8 cellular contexts compared by ENCODE assay signal in genomic region chr16:81447383-81448101, GRCh38. TPM values are rescaled to one million over a fixed set of nuclear protein-coding genes. Genes with fewer than 3 reads are reported as not detected.
DNase-seq lines count a peak whose midpoint lies in the region; ATAC-seq and TF ChIP-seq lines count a peak whose summit lies in the region.

No MANE protein-coding gene starts in this region.

- H3K27ac Mint-ChIP-seq in Calu3 (ENCODE audit: unreplicated experiment) = peak overlapping the region; percentile 99
- H3K27ac Mint-ChIP-seq in natural killer cell = peak overlapping the region; percentile 91

- peak overlapping the region in 47 of 59 donors; percentile 4 to 94 (median 80) for H3K27ac ChIP-seq in dorsolateral prefrontal cortex

- H3K4me1 Mint-ChIP-seq in Calu3 (ENCODE audit: low read depth, unreplicated experiment) = peaks cover 70% of the 10 kb centered on the region
- H3K4me1 Mint-ChIP-seq in natural killer cell = peaks cover 68 to 77% of the 10 kb centered on the region in 2 donors

- TF ChIP-seq CTCF in Calu3 (IDR thresholded peaks at IDR 0.05; ENCODE audit: unreplicated experiment) = no peak
- no peak for TF ChIP-seq CTCF in dorsolateral prefrontal cortex (IDR thresholded peaks at IDR 0.05 in 54 of 56, conservative IDR thresholded peaks at IDR 0.05 in 2 of 56; ENCODE audit: low read depth in 1 of 56, partially characterized antibody in 56 of 56)
- TF ChIP-seq CTCF in natural killer cell (IDR thresholded peaks at IDR 0.05) = no peak
- TF ChIP-seq CTCF in omental fat pad (IDR thresholded peaks at IDR 0.05) = no peak

- peak overlapping the region; percentile 100 for H3K4me3 Mint-ChIP-seq in Calu3 (ENCODE audit: low read depth, unreplicated experiment)
- peak overlapping the region; percentile 93 for H3K4me3 Mint-ChIP-seq in natural killer cell

- H3K27me3 Mint-ChIP-seq in Calu3 (ENCODE audit: unreplicated experiment) (no peaks in the 10 kb centered on the region), natural killer cell (ENCODE audit: low read depth in 2 of 2) (no peaks in the 10 kb centered on the region)

- intact Hi-C loops in Calu3 (cut with micrococcal nuclease; ENCODE audit: unreplicated experiment) = loop anchor here (2.0 to 5.0 kb wide), 4 partner anchors 43 to 139 kb away; no protein-coding TSS in a partner anchor
- intact Hi-C loops in dorsolateral prefrontal cortex (cut with DNase I) = loop anchor here in 1 of 2 donors (5.0 kb wide), 2 partner anchors 135 to 170 kb away; no protein-coding TSS in a partner anchor
- intact Hi-C loops in natural killer cell (cut with micrococcal nuclease) = loop anchor here (10.0 kb wide), 1 partner anchor 387 kb away; no protein-coding TSS in a partner anchor

- H3K9me3 Mint-ChIP-seq in Calu3 (ENCODE audit: low read depth, unreplicated experiment) (no peaks in the 10 kb centered on the region), natural killer cell (no peaks in the 10 kb centered on the region)

- peak overlapping the region; percentile 2 to 90 (median 79) for H3K4me3 ChIP-seq in dorsolateral prefrontal cortex

- CTCF ChIA-PET in Calu3 (lab: Charles Lee) = interaction anchor here (0.6 kb wide), 1 partner anchor 267 kb away, joined by 4 read pairs; no protein-coding TSS in a partner anchor

- no TSS peak for BruUV-seq in Calu3 (replicated peaks; lab: Mats Ljungman, UMichigan)

- H3K27me3 ChIP-seq in dorsolateral prefrontal cortex = no peaks in the 10 kb centered on the region

- no peak for ATAC-seq in natural killer cell
- no peak for ATAC-seq in omental fat pad (ENCODE audit: low FRiP score)
- ATAC-seq in HG03135 (IDR thresholded peaks at IDR 0.05; ENCODE audit: unreplicated experiment) = no peak

- H3K36me3 Mint-ChIP-seq in Calu3 (ENCODE audit: insufficient read depth, unreplicated experiment) (peaks cover 54% of the 10 kb centered on the region), natural killer cell (no peaks in the 10 kb centered on the region)

- DNase-seq in Calu3 (peak; percentile 67), NCI-H2107 (lab: John Stamatoyannopoulos, UW) (peak; percentile 40), dorsolateral prefrontal cortex (no peak), natural killer cell (no peak), omental fat pad (ENCODE audit: low spot score) (no peak), GM19238 (ENCODE audit: insufficient read length, low spot score) (no peak), HUDEP-2 (lab: John Stamatoyannopoulos, UW; ENCODE audit: unreplicated experiment in 76 of 76) (no peak)

RNA-seq across cellular contexts. Expression of gene CMIP, which starts 2.9 kb away (rescaled TPM):
- 79.9 and 82.7 TPM in 2 replicates for total RNA-seq in Calu3 (2022)
- total RNA-seq in dorsolateral prefrontal cortex = 100 to 1,000 TPM; 104 to 216 (median 159) TPM
- 100 to 1,000 TPM in 1 of 3 donors, 10 to 100 TPM in 2; 88.2 to 115 (median 91.5) TPM for total RNA-seq in natural killer cell
- total RNA-seq in omental fat pad = 10 to 100 TPM; 15.8 to 52.8 (median 32.0) TPM

Comparison
In these comparisons a context has a peak if more than half of its experiments do, and no peak if none do; other contexts are left out.
1. DNase-seq: peak in Calu3 (single experiment) and NCI-H2107 (single experiment); none in dorsolateral prefrontal cortex (0 of 10), natural killer cell (single experiment), omental fat pad (single experiment), GM19238 (single experiment) and HUDEP-2 (0 of 76).